8 cellular contexts compared by ENCODE assay signal in genomic region chr18:24270937-24271380, GRCh38.
DNase-seq lines count a peak whose midpoint lies in the region; ATAC-seq lines count a peak whose summit lies in the region.

No MANE protein-coding gene starts in this region.

- H3K4me1 Mint-ChIP-seq in activated naive CD4-positive, alpha-beta T cell treated with anti-CD3 and anti-CD28 coated beads for 36 hours (ENCODE audit: low read depth) = peaks cover 3% of the 10 kb centered on the region

- peaks cover 32% of the 10 kb centered on the region for H3K27me3 Mint-ChIP-seq in activated naive CD4-positive, alpha-beta T cell treated with anti-CD3 and anti-CD28 coated beads for 36 hours (ENCODE audit: low read depth)

- CTCF ChIA-PET in activated naive CD4-positive, alpha-beta T cell treated with anti-CD3 and anti-CD28 coated beads for 36 hours (lab: Charles Lee) = interaction anchor here (0.5 to 1.3 kb wide), 2 partner anchors 10 to 132 kb away, joined by 3 read pairs; partner anchors contain the start of gene CABYR

- ATAC-seq in HG03442 (IDR thresholded peaks at IDR 0.05; ENCODE audit: unreplicated experiment) (no peak), HG03280 (IDR thresholded peaks at IDR 0.05; ENCODE audit: unreplicated experiment) (no peak), HG02840 (IDR thresholded peaks at IDR 0.05; ENCODE audit: low FRiP score, unreplicated experiment) (no peak)

- H3K27ac ChIP-seq in caudate nucleus (ENCODE audit: low read depth, low read length) = peak overlapping the region; percentile 99
- peak overlapping the region; percentile 91 for H3K27ac ChIP-seq in layer of hippocampus (ENCODE audit: low read depth, low read length)
- peak overlapping the region; percentile 96 for H3K27ac ChIP-seq in temporal lobe (ENCODE audit: low read depth, low read length)

- H3K36me3 Mint-ChIP-seq in activated naive CD4-positive, alpha-beta T cell treated with anti-CD3 and anti-CD28 coated beads for 36 hours (ENCODE audit: low read depth) = no peaks in the 10 kb centered on the region

- H3K4me3 Mint-ChIP-seq in activated naive CD4-positive, alpha-beta T cell treated with anti-CD3 and anti-CD28 coated beads for 36 hours = peak overlapping the region; percentile 3

- no peak overlapping the region for H3K27ac Mint-ChIP-seq in activated naive CD4-positive, alpha-beta T cell treated with anti-CD3 and anti-CD28 coated beads for 36 hours

- no peaks in the 10 kb centered on the region for H3K27me3 ChIP-seq in layer of hippocampus (ENCODE audit: control insufficient read depth, insufficient read depth, low read length)

- peaks cover 4% of the 10 kb centered on the region for H3K9me3 Mint-ChIP-seq in activated naive CD4-positive, alpha-beta T cell treated with anti-CD3 and anti-CD28 coated beads for 36 hours

- DNase-seq in activated naive CD4-positive, alpha-beta T cell treated with anti-CD3 and anti-CD28 coated beads for 36 hours = no peak
- no peak for DNase-seq in activated naive CD4-positive, alpha-beta T cell treated with Interleukin-2 at 50 U/mL for 16 hours
- DNase-seq in caudate nucleus (lab: John Stamatoyannopoulos, UW) = peak in 12 of 61 donors; percentile 36 to 83 (median 62)

- intact Hi-C loops in activated naive CD4-positive, alpha-beta T cell treated with anti-CD3 and anti-CD28 coated beads for 36 hours (cut with micrococcal nuclease) = no loop called here
